ENCODE assay signal across 19 cellular contexts in genomic region chr2:120393456-120393855, GRCh38. TPM values are rescaled to one million over a fixed set of nuclear protein-coding genes. Genes with fewer than 3 reads are reported as not detected.
"Had no signal": no experiment of that assay in that cellular context is flagged by ENCODE, and none has a peak within 500 bp of the region (broad histone marks: within the 10 kb centered on the region; RNA-seq: fewer than 3 reads in every experiment).

No MANE protein-coding gene starts in this region.

- H3K4me1 ChIP-seq: esophagus muscularis mucosa, parathyroid adenoma, sigmoid colon had no signal

- DNase-seq: caudate nucleus; glutamatergic neuron; hippocampal formation; kidney glomerular epithelial cell; sigmoid colon; stimulated activated CD4-positive, alpha-beta T cell treated with anti-CD3 and anti-CD28 coated beads, Interleukin-2, amount 100 ng/mL, for 48 hours; stimulated activated CD8-positive, alpha-beta memory T cell treated with anti-CD3 and anti-CD28 coated beads, Interleukin-4, amount 100 ng/mL, for 48 hours; stimulated activated naive B cell treated with anti-CD40 and anti-IgM and Interleukin-4, amounts not matched to agents 10 μg/mL and 1 μg/mL and 100 μg/mL, for 72 hours; T1000 had no signal

- H3K4me3 ChIP-seq: dorsolateral prefrontal cortex, esophagus muscularis mucosa, sigmoid colon, SJSA1, smooth muscle cell, thoracic aorta had no signal

- H3K9me3 ChIP-seq: esophagus muscularis mucosa, neutrophil, sigmoid colon, SJSA1, thoracic aorta had no signal

- ATAC-seq: activated naive CD4-positive, alpha-beta T cell treated with anti-CD3 and anti-CD28 coated beads, Interleukin-2, amount 50 U/mL, for 72 hours; stimulated activated naive B cell treated with anti-CD40 and anti-IgM and Interleukin-4, amounts not matched to agents 10 μg/mL and 1 μg/mL and 100 μg/mL, for 72 hours; WTC11 had no signal

- H3K36me3 ChIP-seq: esophagus muscularis mucosa, neutrophil, sigmoid colon, SJSA1, thoracic aorta had no signal

- H3K27ac ChIP-seq: dorsolateral prefrontal cortex, esophagus muscularis mucosa, neutrophil, parathyroid adenoma, sigmoid colon, SJSA1, thoracic aorta had no signal

RNA-seq across cellular contexts. Expression of gene INHBB, which starts 47.5 kb away (rescaled TPM):
- total RNA-seq: activated naive CD4-positive, alpha-beta T cell treated with anti-CD3 and anti-CD28 coated beads, Interleukin-2, amount 50 U/mL, for 72 hours; activated T-helper 1 cell treated with anti-CD3 and anti-CD28 coated beads, Interleukin-12 subunit alpha, Interleukin-12 subunit beta, Interleukin-2, Interleukin-4 antibody, amounts not matched to agents 30 ng/mL and 10 ng/mL and 1 ng/mL, durations not matched to agents 14 hours and 24 hours and 36 hours had no signal
